ENCODE assay signal across 12 cellular contexts in genomic region chr14:95835331-95835730, GRCh38. TPM values are rescaled to one million over a fixed set of nuclear protein-coding genes. Genes with fewer than 3 reads are reported as not detected.
DNase-seq lines count a peak whose midpoint lies in the region; ATAC-seq and TF ChIP-seq lines count a peak whose summit lies in the region.
"Had no signal": no experiment of that assay in that cellular context is flagged by ENCODE, and none has a peak within 500 bp of the region (broad histone marks: within the 10 kb centered on the region; RNA-seq: fewer than 3 reads in every experiment).

No MANE protein-coding gene starts in this region.

- H3K36me3 ChIP-seq in heart right ventricle = no peaks in the 10 kb centered on the region
- H3K36me3 ChIP-seq: WERI-Rb-1 had no signal

- 27 to 34% methylated on average over 1 of the region's 1 CpG for WGBS in heart right ventricle, 2 donors

- no peak overlapping the region for H3K27ac ChIP-seq in heart right ventricle
- H3K27ac ChIP-seq: SK-N-MC, WERI-Rb-1 had no signal

- H3K4me3 ChIP-seq in heart right ventricle = no peak overlapping the region
- H3K4me3 ChIP-seq: SK-N-MC had no signal

- peaks cover 16% of the 10 kb centered on the region for H3K27me3 Mint-ChIP-seq in activated T-cell treated with anti-CD3 and anti-CD28 coated beads, Interleukin-2, amount 50 U/mL, for 72 hours (ENCODE audit: low read depth)
- H3K27me3 Mint-ChIP-seq in activated T-cell treated with anti-CD3 and anti-CD28 coated beads, Interleukin-2, amount 50 U/mL, for 24 hours = peaks cover 30% of the 10 kb centered on the region
- H3K27me3 Mint-ChIP-seq in effector memory CD8-positive, alpha-beta T cell = peaks cover 19 to 49% of the 10 kb centered on the region in 2 donors

- intact Hi-C loops in heart right ventricle (cut with DNase I) = no loop called here

- no peak for TF ChIP-seq CTCF in heart right ventricle (IDR thresholded peaks at IDR 0.05)

- peak; percentile 37 for DNase-seq in activated T-cell treated with anti-CD3 and anti-CD28 coated beads, Interleukin-2, amount 50 U/mL, for 72 hours
- no peak for DNase-seq in activated T-cell treated with anti-CD3 and anti-CD28 coated beads, Interleukin-2, amount 50 U/mL, for 24 hours
- peak; percentile 79 for DNase-seq in MV-4-11 (lab: John Stamatoyannopoulos, UW)
- DNase-seq in astrocyte of the hippocampus (ENCODE audit: low read depth, low spot score) = peak; percentile 11
- DNase-seq in stimulated activated CD4-positive, alpha-beta T cell treated with anti-CD3 and anti-CD28 coated beads, TNF-alpha, amount 100 ng/mL, for 48 hours (ENCODE audit: low read depth in 3 of 3) = peak in 2 of 3 donors; percentile 1 to 25
- DNase-seq in effector memory CD8-positive, alpha-beta T cell = no peak
- DNase-seq in 8988T = no peak
- no peak for DNase-seq in heart right ventricle
- DNase-seq: islet precursor cell, WERI-Rb-1 had no signal

- ATAC-seq in activated T-cell treated with anti-CD3 and anti-CD28 coated beads, Interleukin-2, amount 50 U/mL, for 72 hours (replicated peaks in 1 of 2) = peak; percentile 96 to 99
- ATAC-seq in effector memory CD8-positive, alpha-beta T cell (replicated peaks) = no peak
- ATAC-seq in heart right ventricle = no peak

- H3K4me1 ChIP-seq in heart right ventricle = no peaks in the 10 kb centered on the region

- peaks cover 9% of the 10 kb centered on the region for H3K4me1 Mint-ChIP-seq in activated T-cell treated with anti-CD3 and anti-CD28 coated beads, Interleukin-2, amount 50 U/mL, for 72 hours (ENCODE audit: low read depth)
- peaks cover 5% of the 10 kb centered on the region for H3K4me1 Mint-ChIP-seq in activated T-cell treated with anti-CD3 and anti-CD28 coated beads, Interleukin-2, amount 50 U/mL, for 24 hours (ENCODE audit: low read depth)
- no peaks in the 10 kb centered on the region for H3K4me1 Mint-ChIP-seq in effector memory CD8-positive, alpha-beta T cell (ENCODE audit: low read depth in 2 of 2)

- H3K27ac Mint-ChIP-seq in activated T-cell treated with anti-CD3 and anti-CD28 coated beads, Interleukin-2, amount 50 U/mL, for 72 hours = no peak overlapping the region
- H3K27ac Mint-ChIP-seq in activated T-cell treated with anti-CD3 and anti-CD28 coated beads, Interleukin-2, amount 50 U/mL, for 24 hours = no peak overlapping the region
- no peak overlapping the region for H3K27ac Mint-ChIP-seq in effector memory CD8-positive, alpha-beta T cell

- H3K36me3 Mint-ChIP-seq in activated T-cell treated with anti-CD3 and anti-CD28 coated beads, Interleukin-2, amount 50 U/mL, for 72 hours (ENCODE audit: insufficient read depth in 2 of 2) = no peaks in the 10 kb centered on the region
- no peaks in the 10 kb centered on the region for H3K36me3 Mint-ChIP-seq in activated T-cell treated with anti-CD3 and anti-CD28 coated beads, Interleukin-2, amount 50 U/mL, for 24 hours (ENCODE audit: low read depth)
- H3K36me3 Mint-ChIP-seq in effector memory CD8-positive, alpha-beta T cell (ENCODE audit: insufficient read depth) = no peaks in the 10 kb centered on the region

- H3K9me3 ChIP-seq in heart right ventricle = peaks cover 0 to 3% (median 0%) of the 10 kb centered on the region in 11 donors

- peaks cover 1 to 4% of the 10 kb centered on the region in 2 donors for H3K9me3 Mint-ChIP-seq in activated T-cell treated with anti-CD3 and anti-CD28 coated beads, Interleukin-2, amount 50 U/mL, for 72 hours
- no peaks in the 10 kb centered on the region for H3K9me3 Mint-ChIP-seq in activated T-cell treated with anti-CD3 and anti-CD28 coated beads, Interleukin-2, amount 50 U/mL, for 24 hours
- peaks cover 0 to 3% of the 10 kb centered on the region in 2 donors for H3K9me3 Mint-ChIP-seq in effector memory CD8-positive, alpha-beta T cell

- peaks cover 0 to 19% (median 13%) of the 10 kb centered on the region in 7 donors for H3K27me3 ChIP-seq in heart right ventricle

- no peak overlapping the region for H3K4me3 Mint-ChIP-seq in activated T-cell treated with anti-CD3 and anti-CD28 coated beads, Interleukin-2, amount 50 U/mL, for 72 hours
- H3K4me3 Mint-ChIP-seq in activated T-cell treated with anti-CD3 and anti-CD28 coated beads, Interleukin-2, amount 50 U/mL, for 24 hours = no peak overlapping the region
- H3K4me3 Mint-ChIP-seq in effector memory CD8-positive, alpha-beta T cell = no peak overlapping the region

RNA-seq across cellular contexts. Expression of gene TUNAR, which starts 41.3 kb away (rescaled TPM):
- total RNA-seq in activated T-cell treated with anti-CD3 and anti-CD28 coated beads, Interleukin-2, amount 50 U/mL, for 72 hours = not detected
- total RNA-seq in heart right ventricle = not detected
- not detected for polyA plus RNA-seq in heart right ventricle
- total RNA-seq: urinary bladder had no signal
- polyA plus RNA-seq: urinary bladder had no signal

Comparison
In these comparisons a context has a peak if more than half of its experiments do, and no peak if none do; other contexts are left out.
1. DNase-seq: peak in activated T-cell treated with anti-CD3 and anti-CD28 coated beads, Interleukin-2, amount 50 U/mL, for 72 hours (2 of 2), MV-4-11 (single experiment), astrocyte of the hippocampus (single experiment) and stimulated activated CD4-positive, alpha-beta T cell treated with anti-CD3 and anti-CD28 coated beads, TNF-alpha, amount 100 ng/mL, for 48 hours (2 of 3); none in activated T-cell treated with anti-CD3 and anti-CD28 coated beads, Interleukin-2, amount 50 U/mL, for 24 hours (single experiment), effector memory CD8-positive, alpha-beta T cell (0 of 3), 8988T (single experiment) and heart right ventricle (0 of 2).
2. ATAC-seq: peak in activated T-cell treated with anti-CD3 and anti-CD28 coated beads, Interleukin-2, amount 50 U/mL, for 72 hours (2 of 2); none in effector memory CD8-positive, alpha-beta T cell (single experiment) and heart right ventricle (0 of 8).